In genomic region chrX:99383786-99384185, GRCh38 we compare ENCODE assay signal across 8 cellular contexts.
"Had no signal": no experiment of that assay in that cellular context is flagged by ENCODE, and none has a peak within 500 bp of the region (broad histone marks: within the 10 kb centered on the region; RNA-seq: fewer than 3 reads in every experiment).

No MANE protein-coding gene starts in this region.

- H3K27ac ChIP-seq: GM23248, HL-60 had no signal

- DNase-seq: GM23248, GOT3, H7, HFFc6, IMR-90 had no signal

- H3K9me3 ChIP-seq: HAP-1 had no signal

- ATAC-seq: HCT116 had no signal

- H3K27ac Mint-ChIP-seq: HFFc6 had no signal

- H3K4me3 ChIP-seq: GM23248, HAP-1 had no signal

- H2AFZ ChIP-seq: GM23248 had no signal

- H3K9ac ChIP-seq: GM23248 had no signal

- H3K9me3 Mint-ChIP-seq: HFFc6 had no signal

- H3K36me3 ChIP-seq: HAP-1 had no signal

- H3K4me1 ChIP-seq: HAP-1 had no signal

- H3K4me3 Mint-ChIP-seq: HFFc6 had no signal
